Comparison of ENCODE assay signal across 31 cellular contexts in the genomic region with DNA sequence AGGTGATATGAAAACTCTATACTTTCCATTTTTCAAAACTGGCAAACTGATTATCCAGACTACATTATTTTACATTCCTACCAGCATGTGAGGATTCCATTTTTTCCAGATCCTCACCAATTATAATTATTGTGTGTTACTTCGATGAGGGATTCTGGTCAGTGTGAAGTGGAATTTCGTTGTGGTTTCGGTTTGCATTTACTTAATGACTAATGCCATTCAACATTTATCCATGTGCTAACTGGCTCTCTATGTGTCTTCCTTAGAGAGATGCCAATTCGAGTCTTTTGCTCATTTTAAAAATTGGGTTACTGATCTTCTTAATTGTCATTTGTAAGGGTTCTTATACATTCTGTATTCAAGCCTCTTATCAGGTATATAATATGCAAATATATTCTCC.
"Had no signal": no experiment of that assay in that cellular context is flagged by ENCODE, and none has a peak within 500 bp of the region (broad histone marks: within the 10 kb centered on the region; RNA-seq: fewer than 3 reads in every experiment).

No MANE protein-coding gene starts in this region.

- H3K4me2 ChIP-seq: hepatocyte had no signal

- H3K27ac Mint-ChIP-seq: activated CD4-positive, alpha-beta memory T cell treated with anti-CD3 and anti-CD28 coated beads, Interleukin-2, amount 10 ng/mL, durations not matched to agents 7 days and 5 days; activated CD4-positive, alpha-beta T cell treated with anti-CD3 and anti-CD28 coated beads, Interleukin-2, amount 10 ng/mL, durations not matched to agents 7 days and 5 days; activated naive CD4-positive, alpha-beta T cell treated with anti-CD3 and anti-CD28 coated beads, Interleukin-2, amount 50 U/mL, for 72 hours; activated T-helper 2 cell treated with anti-CD3 and anti-CD28 coated beads, Interferon-gamma antibody, Interleukin-2, Interleukin-4, amounts not matched to agents 10 μg/mL and 5 μg/mL and 100 μg/mL, durations not matched to agents 14 hours and 24 hours and 36 hours; mesothelial cell of epicardium; naive B cell; WTC11 had no signal

- H3K4me3 ChIP-seq: cardiac muscle cell, coronary artery, dorsolateral prefrontal cortex, gastrocnemius medialis, hepatocyte, ovary, prostate gland, skin epidermis, testis, transverse colon had no signal

- H3K27me3 Mint-ChIP-seq: activated CD4-positive, alpha-beta memory T cell treated with anti-CD3 and anti-CD28 coated beads, Interleukin-2, amount 10 ng/mL, durations not matched to agents 7 days and 5 days; activated CD4-positive, alpha-beta T cell treated with anti-CD3 and anti-CD28 coated beads, Interleukin-2, amount 10 ng/mL, durations not matched to agents 7 days and 5 days; naive B cell had no signal

- H3K9me3 ChIP-seq: gastrocnemius medialis, ovary, prostate gland, testis, transverse colon had no signal

- H3K4me3 Mint-ChIP-seq: activated CD4-positive, alpha-beta memory T cell treated with anti-CD3 and anti-CD28 coated beads, Interleukin-2, amount 10 ng/mL, durations not matched to agents 7 days and 5 days; activated CD4-positive, alpha-beta T cell treated with anti-CD3 and anti-CD28 coated beads, Interleukin-2, amount 10 ng/mL, durations not matched to agents 7 days and 5 days; activated T-cell treated with anti-CD3 and anti-CD28 coated beads, Interleukin-2, amount 50 U/mL, for 4 hours; mesothelial cell of epicardium; naive B cell; WTC11 had no signal

- H3K27ac ChIP-seq: cardiac muscle cell, coronary artery, dorsolateral prefrontal cortex, gastrocnemius medialis, hepatocyte, ovary, prostate gland, skin epidermis, testis, transverse colon had no signal

- H3K27me3 ChIP-seq: cardiac muscle cell, dorsolateral prefrontal cortex, gastrocnemius medialis, hepatocyte, ovary, testis, transverse colon had no signal

- H3K4me1 Mint-ChIP-seq: activated CD4-positive, alpha-beta memory T cell treated with anti-CD3 and anti-CD28 coated beads, Interleukin-2, amount 10 ng/mL, durations not matched to agents 7 days and 5 days; activated CD4-positive, alpha-beta T cell treated with anti-CD3 and anti-CD28 coated beads, Interleukin-2, amount 10 ng/mL, durations not matched to agents 7 days and 5 days; mesothelial cell of epicardium; naive B cell had no signal

- ATAC-seq: activated naive CD4-positive, alpha-beta T cell treated with anti-CD3 and anti-CD28 coated beads, Interleukin-2, amount 50 U/mL, for 72 hours; activated T-cell treated with anti-CD3 and anti-CD28 coated beads, Interleukin-2, amount 50 U/mL, for 4 hours; gastrocnemius medialis; left cardiac atrium; left ventricle myocardium superior; sciatic nerve; stimulated activated naive CD8-positive, alpha-beta T cell treated with anti-CD3 and anti-CD28 coated beads, Interleukin-15, Interleukin-2, amounts not matched to agents 100 U/mL and 50 U/mL, for 24 hours; WTC11 had no signal

- DNase-seq: activated CD4-positive, alpha-beta memory T cell treated with anti-CD3 and anti-CD28 coated beads, Interleukin-2, amount 10 ng/mL, durations not matched to agents 7 days and 5 days; activated CD4-positive, alpha-beta T cell treated with anti-CD3 and anti-CD28 coated beads for 1 hour; activated CD4-positive, alpha-beta T cell treated with anti-CD3 and anti-CD28 coated beads, Interleukin-2, amount 10 ng/mL, durations not matched to agents 7 days and 5 days; activated T-cell treated with anti-CD3 and anti-CD28 coated beads, Interleukin-2, amount 50 U/mL, for 4 hours; cerebellar nuclear complex; dorsolateral prefrontal cortex; effector memory CD4-positive, alpha-beta T cell; erythroblast; gastrocnemius medialis; glutamatergic neuron; left cardiac atrium; left ventricle myocardium superior; naive B cell; ovary; retina; stimulated activated CD4-positive, alpha-beta T cell treated with anti-CD3 and anti-CD28 coated beads, Interleukin-12 subunit alpha, Interleukin-12 subunit beta, amount 100 ng/mL, for 4 hours; stimulated activated CD4-positive, alpha-beta T cell treated with anti-CD3 and anti-CD28 coated beads, Interleukin-4, amount 100 ng/mL, for 1 hour; stimulated activated naive CD8-positive, alpha-beta T cell treated with anti-CD3 and anti-CD28 coated beads, Interleukin-15, Interleukin-2, amounts not matched to agents 100 U/mL and 50 U/mL, for 24 hours; T-helper 2 cell; testis; transverse colon had no signal

- H3K36me3 ChIP-seq: cardiac muscle cell, gastrocnemius medialis, ovary, prostate gland, transverse colon had no signal

- H3K79me2 ChIP-seq: hepatocyte had no signal

- H2AFZ ChIP-seq: hepatocyte had no signal

- H3K36me3 Mint-ChIP-seq: activated naive CD4-positive, alpha-beta T cell treated with anti-CD3 and anti-CD28 coated beads, Interleukin-2, amount 50 U/mL, for 72 hours; mesothelial cell of epicardium; naive B cell had no signal

- H3K4me1 ChIP-seq: gastrocnemius medialis, prostate gland, testis, transverse colon had no signal
